ENCODE assay signal across 25 cellular contexts in the genomic region with DNA sequence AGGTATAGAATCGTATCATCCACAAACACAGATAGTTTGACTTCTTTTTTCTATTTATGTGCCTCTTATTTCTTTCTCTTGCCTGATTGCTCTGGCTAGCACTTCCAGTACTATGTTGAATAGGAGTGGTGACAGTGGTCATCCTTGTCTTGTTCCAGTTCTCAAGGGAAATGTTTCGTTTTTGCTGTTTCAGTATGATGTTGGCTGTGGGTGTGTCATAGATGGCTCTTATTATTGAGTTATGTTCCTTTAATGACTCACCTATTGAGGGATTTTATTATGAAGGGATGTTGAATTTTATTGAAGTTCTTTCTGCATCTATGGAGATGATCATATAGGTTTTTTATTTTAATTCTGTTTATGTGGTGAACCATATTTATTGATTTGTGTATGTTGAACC.
"Had no signal": no experiment of that assay in that cellular context is flagged by ENCODE, and none has a peak within 500 bp of the region (broad histone marks: within the 10 kb centered on the region; RNA-seq: fewer than 3 reads in every experiment).

No MANE protein-coding gene starts in this region.

- H3K27me3 Mint-ChIP-seq: activated CD8-positive, alpha-beta T cell treated with anti-CD3 and anti-CD28 coated beads for 36 hours; stimulated activated memory B cell treated with anti-CD40 and anti-IgM and Interleukin-4, amounts not matched to agents 10 μg/mL and 1 μg/mL and 100 μg/mL, for 72 hours had no signal

- H3K27ac Mint-ChIP-seq: activated CD8-positive, alpha-beta T cell treated with anti-CD3 and anti-CD28 coated beads for 36 hours; activated T-cell treated with anti-CD3 and anti-CD28 coated beads, Interleukin-2, amount 50 U/mL, for 72 hours; memory B cell; naive thymus-derived CD8-positive, alpha-beta T cell; stimulated activated memory B cell treated with anti-CD40 and anti-IgM and Interleukin-4, amounts not matched to agents 10 μg/mL and 1 μg/mL and 100 μg/mL, for 72 hours had no signal

- H3K4me1 Mint-ChIP-seq: memory B cell; naive thymus-derived CD8-positive, alpha-beta T cell; stimulated activated memory B cell treated with anti-CD40 and anti-IgM and Interleukin-4, amounts not matched to agents 10 μg/mL and 1 μg/mL and 100 μg/mL, for 72 hours had no signal

- H3K36me3 Mint-ChIP-seq: naive thymus-derived CD8-positive, alpha-beta T cell; stimulated activated memory B cell treated with anti-CD40 and anti-IgM and Interleukin-4, amounts not matched to agents 10 μg/mL and 1 μg/mL and 100 μg/mL, for 72 hours had no signal

- H3K4me1 ChIP-seq: colonic mucosa, psoas muscle, sigmoid colon had no signal

- H3K27me3 ChIP-seq: cardiac muscle cell, colonic mucosa, heart left ventricle, sigmoid colon, tibial nerve had no signal

- H3K4me3 Mint-ChIP-seq: activated CD8-positive, alpha-beta T cell treated with anti-CD3 and anti-CD28 coated beads for 36 hours; activated T-cell treated with anti-CD3 and anti-CD28 coated beads, Interleukin-2, amount 50 U/mL, for 72 hours; memory B cell; naive thymus-derived CD8-positive, alpha-beta T cell; neural crest cell; stimulated activated memory B cell treated with anti-CD40 and anti-IgM and Interleukin-4, amounts not matched to agents 10 μg/mL and 1 μg/mL and 100 μg/mL, for 72 hours had no signal

- H3K9ac ChIP-seq: parathyroid adenoma had no signal

- ATAC-seq: activated CD8-positive, alpha-beta T cell treated with anti-CD3 and anti-CD28 coated beads for 36 hours; heart left ventricle; naive thymus-derived CD8-positive, alpha-beta T cell; psoas muscle; stimulated activated memory B cell treated with anti-CD40 and anti-IgM and Interleukin-4, amounts not matched to agents 10 μg/mL and 1 μg/mL and 100 μg/mL, for 72 hours had no signal

- DNase-seq: activated CD4-positive, alpha-beta T cell treated with anti-CD3 and anti-CD28 coated beads for 1 hour; activated CD4-positive, alpha-beta T cell treated with anti-CD3 and anti-CD28 coated beads, Interleukin-2, amount 50 U/mL, for 1 hour; activated CD8-positive, alpha-beta T cell treated with anti-CD3 and anti-CD28 coated beads for 36 hours; activated effector memory CD4-positive, alpha-beta T cell treated with anti-CD3 and anti-CD28 coated beads, Interleukin-2, amount 50 U/mL, for 16 hours; activated naive CD4-positive, alpha-beta T cell treated with anti-CD3 and anti-CD28 coated beads, Interleukin-2, amount 50 U/mL, for 16 hours; activated T-cell treated with anti-CD3 and anti-CD28 coated beads, Interleukin-2, amount 50 U/mL, for 72 hours; cerebellar nuclear complex; colonic mucosa; effector CD8-positive, alpha-beta T cell; erythroblast; foreskin fibroblast; heart left ventricle; naive thymus-derived CD8-positive, alpha-beta T cell; occipital lobe; psoas muscle; sigmoid colon; small intestine; stimulated activated CD4-positive, alpha-beta T cell treated with anti-CD3 and anti-CD28 coated beads, Interleukin-4, amount 100 ng/mL, for 24 hours; T-helper 2 cell had no signal

- H3K27ac ChIP-seq: cardiac muscle cell, colonic mucosa, heart left ventricle, parathyroid adenoma, psoas muscle, sigmoid colon, tibial nerve had no signal

- H3K9me3 ChIP-seq: colonic mucosa, sigmoid colon had no signal

- H2AFZ ChIP-seq: parathyroid adenoma had no signal

- H3K36me3 ChIP-seq: cardiac muscle cell, colonic mucosa, heart left ventricle, sigmoid colon, tibial nerve had no signal

- H3K4me3 ChIP-seq: cardiac muscle cell, colonic mucosa, heart left ventricle, psoas muscle, sigmoid colon, tibial nerve had no signal

- H3K79me2 ChIP-seq: parathyroid adenoma had no signal
